ENCODE assay signal across 9 cellular contexts in genomic region chr10:75402486-75403143, GRCh38. TPM values are rescaled to one million over a fixed set of nuclear protein-coding genes. Genes with fewer than 3 reads are reported as not detected.
DNase-seq lines count a peak whose midpoint lies in the region; ATAC-seq and TF ChIP-seq lines count a peak whose summit lies in the region.
"Had no signal": no experiment of that assay in that cellular context is flagged by ENCODE, and none has a peak within 500 bp of the region (broad histone marks: within the 10 kb centered on the region; RNA-seq: fewer than 3 reads in every experiment).

No MANE protein-coding gene starts in this region.

- POLR2A ChIA-PET in activated CD8-positive, alpha-beta T cell treated with anti-CD3 and anti-CD28 coated beads for 36 hours (lab: Charles Lee): interaction anchor here (0.9 to 1.2 kb wide), 2 partner anchors 12 to 15 kb away, joined by 3 read pairs; no protein-coding TSS in a partner anchor

- H3K4me1 Mint-ChIP-seq in activated CD8-positive, alpha-beta T cell treated with anti-CD3 and anti-CD28 coated beads for 36 hours (ENCODE audit: low read depth): peaks cover 27% of the 10 kb centered on the region

- 0 to 1% (median 0%) methylated on average over 37 to 42 of the region's 42 CpGs for WGBS in heart left ventricle, 4 donors

- no peaks in the 10 kb centered on the region for H3K9me3 Mint-ChIP-seq in activated CD8-positive, alpha-beta T cell treated with anti-CD3 and anti-CD28 coated beads for 36 hours

- H3K9ac ChIP-seq in rectal smooth muscle tissue (ENCODE audit: low read length): peak overlapping the region; percentile 77

- H3K4me3 ChIP-seq in heart left ventricle (peak overlapping the region; percentile 52 to 97 (median 88)), rectal smooth muscle tissue (ENCODE audit: low read length) (peak overlapping the region; percentile 98)

- CTCF ChIA-PET in activated CD8-positive, alpha-beta T cell treated with anti-CD3 and anti-CD28 coated beads for 36 hours (lab: Charles Lee): interaction anchor here (1.5 kb wide), 1 partner anchor 9 kb away, joined by 3 read pairs; no protein-coding TSS in a partner anchor

- no peak overlapping the region for H3K27ac Mint-ChIP-seq in activated CD8-positive, alpha-beta T cell treated with anti-CD3 and anti-CD28 coated beads for 36 hours

- H3K4me1 ChIP-seq in heart left ventricle (peaks cover 0 to 53% (median 20%) of the 10 kb centered on the region in 12 donors), rectal smooth muscle tissue (ENCODE audit: control insufficient read depth, insufficient read depth, low read length) (peaks cover 6% of the 10 kb centered on the region)

- intact Hi-C loops in activated CD8-positive, alpha-beta T cell treated with anti-CD3 and anti-CD28 coated beads for 36 hours (cut with micrococcal nuclease): no loop called here
- intact Hi-C loops in heart left ventricle (cut with DNase I): loop anchor here (2.0 to 10.0 kb wide), 24 partner anchors 28 to 1602 kb away; partner anchors contain the start of gene LRMDA (in 1 of the 10)

- H3K36me3 ChIP-seq in heart left ventricle: peaks cover 0 to 19% (median 9%) of the 10 kb centered on the region in 9 donors
- peaks cover 3% of the 10 kb centered on the region for H3K36me3 ChIP-seq in rectal smooth muscle tissue (ENCODE audit: control insufficient read depth, insufficient read depth, low read length)

- H3K27me3 Mint-ChIP-seq in activated CD8-positive, alpha-beta T cell treated with anti-CD3 and anti-CD28 coated beads for 36 hours: peaks cover 64% of the 10 kb centered on the region

- peaks cover 0 to 36% (median 0%) of the 10 kb centered on the region in 9 donors for H3K27me3 ChIP-seq in heart left ventricle
- no peaks in the 10 kb centered on the region for H3K27me3 ChIP-seq in rectal smooth muscle tissue (ENCODE audit: control insufficient read depth, insufficient read depth, low read length)

- H3K27ac ChIP-seq in heart left ventricle (peak overlapping the region; percentile 81 to 100 (median 97)), rectal smooth muscle tissue (ENCODE audit: low read depth, low read length) (peak overlapping the region; percentile 96)

- H3K36me3 Mint-ChIP-seq in activated CD8-positive, alpha-beta T cell treated with anti-CD3 and anti-CD28 coated beads for 36 hours (ENCODE audit: low read depth): no peaks in the 10 kb centered on the region

- H3K4me3 Mint-ChIP-seq in activated CD8-positive, alpha-beta T cell treated with anti-CD3 and anti-CD28 coated beads for 36 hours: peak overlapping the region; percentile 76

- TF ChIP-seq CTCF in activated CD8-positive, alpha-beta T cell treated with anti-CD3 and anti-CD28 coated beads for 36 hours (IDR thresholded peaks at IDR 0.05): no peak
- TF ChIP-seq CTCF in heart left ventricle (IDR thresholded peaks at IDR 0.05): no peak

- DNase-seq in DMS53 (lab: John Stamatoyannopoulos, UW) (peak; percentile 93), M059J (ENCODE audit: low read depth) (peak; percentile 82), heart left ventricle (peak in 4 of 5 donors; percentile 34 to 48 (median 44)), SHP77 treated with DMSO at 0.1 percent for 48 hours (lab: John Stamatoyannopoulos, UW) (no peak)
- DNase-seq in activated CD8-positive, alpha-beta T cell treated with anti-CD3 and anti-CD28 coated beads for 36 hours: no peak

- TF ChIP-seq POLR2A in heart left ventricle (IDR thresholded peaks at IDR 0.05): no peak

- no peak for ATAC-seq in activated CD8-positive, alpha-beta T cell treated with anti-CD3 and anti-CD28 coated beads for 36 hours
- ATAC-seq in heart left ventricle (peak; percentile 0 to 11 (median 4)), HG03039 (IDR thresholded peaks at IDR 0.05; ENCODE audit: unreplicated experiment) (no peak), GM21737 (IDR thresholded peaks at IDR 0.05; ENCODE audit: unreplicated experiment) (no peak)

- no peaks in the 10 kb centered on the region for H3K9me3 ChIP-seq in heart left ventricle

RNA-seq across cellular contexts. Expression of gene ZNF503, which starts 1.1 kb away (rescaled TPM):
- total RNA-seq in M059J (2014; rRNA removed; shearing (Covaris generic)): 9.1 and 13.8 TPM in 2 replicates
- under 1 TPM; 0.25 to 0.31 TPM for total RNA-seq in activated CD8-positive, alpha-beta T cell treated with anti-CD3 and anti-CD28 coated beads for 36 hours
- total RNA-seq in heart left ventricle: 1 to 10 TPM; 3.4 to 8.6 (median 7.4) TPM
- polyA plus RNA-seq in heart left ventricle: 1 to 10 TPM; 4.4 to 6.3 TPM

RNA-seq across cellular contexts. Expression of gene LRMDA, which starts 28.8 kb away (rescaled TPM):
- total RNA-seq in M059J (2014; rRNA removed; shearing (Covaris generic)): 8.0 and 36.7 TPM in 2 replicates
- total RNA-seq in activated CD8-positive, alpha-beta T cell treated with anti-CD3 and anti-CD28 coated beads for 36 hours: not detected
- 10 to 100 TPM in 8 of 9 donors, 1 to 10 TPM in 1; 7.7 to 34.4 (median 14.9) TPM for total RNA-seq in heart left ventricle
- 10 to 100 TPM in 1 of 2 donors, 1 to 10 TPM in 1; 2.4 to 14.9 TPM for polyA plus RNA-seq in heart left ventricle
- total RNA-seq: T-helper 2 cell treated with Interferon-gamma antibody and Interleukin-4, amounts not matched to agents 100 ng/mL and 5 ng/mL, for 36 hours had no signal

Comparison
In these comparisons a context has a peak if more than half of its experiments do, and no peak if none do; other contexts are left out.
1. DNase-seq: peak in DMS53 (single experiment), M059J (single experiment) and heart left ventricle (4 of 5); none in activated CD8-positive, alpha-beta T cell treated with anti-CD3 and anti-CD28 coated beads for 36 hours (single experiment) and SHP77 treated with DMSO at 0.1 percent for 48 hours (single experiment).
2. ATAC-seq: peak in heart left ventricle (4 of 4); none in activated CD8-positive, alpha-beta T cell treated with anti-CD3 and anti-CD28 coated beads for 36 hours (single experiment), HG03039 (single experiment) and GM21737 (single experiment).